Comparison of ENCODE assay signal across 8 cellular contexts in the genomic region with DNA sequence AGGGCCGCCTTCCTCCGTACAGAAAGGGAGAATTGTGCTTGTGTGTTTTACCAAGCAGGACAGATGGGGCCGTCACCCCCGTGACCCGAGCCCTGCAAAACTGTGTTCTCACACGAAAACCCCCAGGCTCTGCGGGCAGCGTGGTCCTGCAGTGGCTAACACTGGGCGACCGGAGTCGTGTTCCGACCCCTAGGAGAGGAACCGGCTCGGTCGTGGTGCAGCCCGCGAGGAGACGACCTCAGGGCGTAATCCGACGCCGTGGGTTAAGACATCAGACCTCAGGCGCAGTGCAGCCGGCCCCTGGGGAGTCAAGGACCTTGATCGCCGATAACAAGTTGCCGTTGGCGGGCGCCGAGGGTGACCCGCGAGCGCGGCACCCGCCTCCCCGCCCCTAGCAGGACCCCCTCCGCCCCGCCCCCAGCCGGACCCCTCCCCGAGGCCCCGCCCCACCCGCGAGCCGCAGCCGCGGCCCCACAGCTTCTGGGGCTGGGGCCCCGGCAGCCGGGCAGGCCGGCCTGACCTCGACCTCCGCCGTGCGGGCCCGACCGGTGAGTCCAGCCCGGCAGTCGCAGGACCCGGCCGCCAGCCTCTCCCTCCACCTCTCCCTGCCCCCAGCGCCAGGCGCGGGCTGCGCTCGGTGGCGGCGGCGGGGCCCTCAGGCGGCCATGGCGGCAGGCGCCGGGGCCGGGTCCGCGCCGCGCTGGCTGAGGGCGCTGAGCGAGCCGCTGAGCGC. TPM values are rescaled to one million over a fixed set of nuclear protein-coding genes. Genes with fewer than 3 reads are reported as not detected.
DNase-seq lines count a peak whose midpoint lies in the region; ATAC-seq and TF ChIP-seq lines count a peak whose summit lies in the region.

A gene (plus strand): TSS at position 444 of the 733 bp plus-strand sequence. CDS start 222 bp downstream, at position 666.

- H3K9ac ChIP-seq in neural cell (ENCODE audit: low read length) (peak within 1 kb of the TSS; percentile 83), subcutaneous abdominal adipose tissue (ENCODE audit: low read length in 5 of 5) (peak within 1 kb of the TSS; percentile 81 to 91 (median 87))

- H2AFZ ChIP-seq in neural cell (ENCODE audit: low read depth, low read length), result peak within 1 kb of the TSS; percentile 75

- H3F3A ChIP-seq in neural cell (ENCODE audit: insufficient read depth, low read length, poor library complexity, severe bottlenecking), result no peaks in the 10 kb centered on the region

- no peaks in the 10 kb centered on the region for H3K79me2 ChIP-seq in neural cell (replicated peaks; ENCODE audit: insufficient read depth, low read length)

- CTCF ChIA-PET in Panc1 (lab: Charles Lee), result no interaction called here

- BruUV-seq in Panc1 (replicated peaks; lab: Mats Ljungman, UMichigan), result no TSS peak

- in situ Hi-C loops in Panc1 (cut with HindIII; ENCODE audit: low pct_unique_long_range_greater_than_20kb, low sequenced_read_pairs), result no loop called here

- TF ChIP-seq CTCF in Panc1 (IDR thresholded peaks at IDR 0.05) (no peak), neural cell (IDR thresholded peaks at IDR 0.05; ENCODE audit: poor library complexity, severe bottlenecking) (no peak)

- no peaks in the 10 kb centered on the region for H4K20me1 ChIP-seq in neural cell (ENCODE audit: insufficient read depth)

- TF ChIP-seq RAD21 in neural cell (conservative IDR thresholded peaks at IDR 0.05), result no peak

- H3K4me2 ChIP-seq in neural cell (ENCODE audit: low read length), result peak within 1 kb of the TSS; percentile 96

- peak within 1 kb of the TSS; percentile 83 for H3K27ac ChIP-seq in Panc1 (ENCODE audit: low read length)
- H3K27ac ChIP-seq in neural cell (ENCODE audit: low read length), result peak within 1 kb of the TSS; percentile 55
- peak within 1 kb of the TSS; percentile 96 for H3K27ac ChIP-seq in subcutaneous abdominal adipose tissue (ENCODE audit: low read depth, low read length)

- H3K4me1 ChIP-seq in Panc1 (ENCODE audit: control insufficient read depth, insufficient read depth, low read length) (peaks cover 28% of the 10 kb centered on the region), subcutaneous abdominal adipose tissue (ENCODE audit: control insufficient read depth in 5 of 5, insufficient read depth in 5 of 5, low read length in 5 of 5) (peaks cover 0 to 41% (median 37%) of the 10 kb centered on the region in 5 donors)

- H3K27me3 ChIP-seq in Panc1 (ENCODE audit: control insufficient read depth, insufficient read depth, low read length), result no peaks in the 10 kb centered on the region
- H3K27me3 ChIP-seq in neural cell (ENCODE audit: insufficient read depth, low read depth, low read length), result no peaks in the 10 kb centered on the region
- no peaks in the 10 kb centered on the region for H3K27me3 ChIP-seq in subcutaneous abdominal adipose tissue (ENCODE audit: control insufficient read depth in 5 of 5, insufficient read depth in 4 of 5, low read length in 5 of 5)

- H3K36me3 ChIP-seq in Panc1 (ENCODE audit: control insufficient read depth, insufficient read depth, low read length) (peaks cover 3% of the 10 kb centered on the region; the same call in 1 of the 2 replicates), neural cell (ENCODE audit: insufficient read depth, low read length) (no peaks in the 10 kb centered on the region), subcutaneous abdominal adipose tissue (ENCODE audit: control insufficient read depth in 5 of 5, insufficient read depth in 5 of 5, low read length in 5 of 5) (no peaks in the 10 kb centered on the region)

- no peak for TF ChIP-seq EP300 in neural cell (conservative IDR thresholded peaks at IDR 0.05; ENCODE audit: poor library complexity, severe bottlenecking)

- ATAC-seq in GM19452 (IDR thresholded peaks at IDR 0.05; ENCODE audit: unreplicated experiment) (peak; percentile 67), Panc1 (peak; percentile 88)

- DNase-seq in COR-L47 (lab: John Stamatoyannopoulos, UW), result peak; percentile 59
- DNase-seq in HK-2 (ENCODE audit: unreplicated experiment), result peak; percentile 66
- DNase-seq in Panc1 (ENCODE audit: low read depth, low spot score), result no peak
- peak; percentile 46 for DNase-seq in activated T-helper 1 cell treated with Interleukin-2 at 50 U/mL for 16 hours (ENCODE audit: low read depth)
- peak; percentile 31 for DNase-seq in fibroblast of peridontal ligament (ENCODE audit: extremely low read depth)

- H3K9me3 ChIP-seq in Panc1 (ENCODE audit: control insufficient read depth, insufficient read depth, low read depth, low read length), result no peaks in the 10 kb centered on the region
- H3K9me3 ChIP-seq in neural cell (ENCODE audit: low read length), result no peaks in the 10 kb centered on the region
- H3K9me3 ChIP-seq in subcutaneous abdominal adipose tissue (ENCODE audit: control insufficient read depth in 5 of 5, low read length in 5 of 5), result no peaks in the 10 kb centered on the region

- intact Hi-C loops in Panc1 (cut with micrococcal nuclease; ENCODE audit: unreplicated experiment), result loop anchor here (10.0 kb wide), 1 partner anchor 283 kb away; no protein-coding TSS in a partner anchor

- peak within 1 kb of the TSS; percentile 92 to 94 for H3K4me3 ChIP-seq in Panc1 (ENCODE audit: low read depth in 2 of 2, low read length in 2 of 2)
- peak within 1 kb of the TSS; percentile 91 for H3K4me3 ChIP-seq in neural cell (ENCODE audit: low read length)
- peak within 1 kb of the TSS; percentile 77 to 97 (median 86) for H3K4me3 ChIP-seq in subcutaneous abdominal adipose tissue (ENCODE audit: low read depth in 1 of 5, low read length in 5 of 5)

- POLR2A ChIA-PET in Panc1 (lab: Charles Lee), result interaction anchor here (0.6 kb wide), 1 partner anchor 703 kb away, joined by 3 read pairs; no protein-coding TSS in a partner anchor

- H3K9me2 ChIP-seq in neural cell (ENCODE audit: insufficient read depth, low read length), result no peaks in the 10 kb centered on the region

TF ChIP-seq in neural cell, 6 proteins besides CTCF, POLR2A, EP300 and RAD21:
- TF ChIP-seq EZH2 (IDR thresholded peaks at IDR 0.05; ENCODE audit: borderline replicate concordance, insufficient read depth, low read length, poor library complexity, severe bottlenecking), result no peak
- TF ChIP-seq POLR2AphosphoS5 (IDR thresholded peaks at IDR 0.05), result peak; percentile 12
- TF ChIP-seq MXI1 (conservative IDR thresholded peaks at IDR 0.05; ENCODE audit: poor library complexity, severe bottlenecking), result no peak
- TF ChIP-seq TAF1 (IDR thresholded peaks at IDR 0.05; ENCODE audit: low read depth), result peak; percentile 28

RNA-seq across cellular contexts. Expression of the gene that starts here (rescaled TPM):
- 78.3 TPM for total RNA-seq in Panc1 (2021; ENCODE audit: unreplicated experiment)
- 70.3 TPM for polyA plus RNA-seq in Panc1 (2012; ENCODE audit: insufficient read length)
- polyA plus RNA-seq in neural cell, result 11.9 and 20.5 TPM in 2 replicates
- 15.8 and 16.6 TPM in 2 replicates for polyA minus RNA-seq in neural cell
